Comparison of ENCODE assay signal across 22 cellular contexts in the genomic region with DNA sequence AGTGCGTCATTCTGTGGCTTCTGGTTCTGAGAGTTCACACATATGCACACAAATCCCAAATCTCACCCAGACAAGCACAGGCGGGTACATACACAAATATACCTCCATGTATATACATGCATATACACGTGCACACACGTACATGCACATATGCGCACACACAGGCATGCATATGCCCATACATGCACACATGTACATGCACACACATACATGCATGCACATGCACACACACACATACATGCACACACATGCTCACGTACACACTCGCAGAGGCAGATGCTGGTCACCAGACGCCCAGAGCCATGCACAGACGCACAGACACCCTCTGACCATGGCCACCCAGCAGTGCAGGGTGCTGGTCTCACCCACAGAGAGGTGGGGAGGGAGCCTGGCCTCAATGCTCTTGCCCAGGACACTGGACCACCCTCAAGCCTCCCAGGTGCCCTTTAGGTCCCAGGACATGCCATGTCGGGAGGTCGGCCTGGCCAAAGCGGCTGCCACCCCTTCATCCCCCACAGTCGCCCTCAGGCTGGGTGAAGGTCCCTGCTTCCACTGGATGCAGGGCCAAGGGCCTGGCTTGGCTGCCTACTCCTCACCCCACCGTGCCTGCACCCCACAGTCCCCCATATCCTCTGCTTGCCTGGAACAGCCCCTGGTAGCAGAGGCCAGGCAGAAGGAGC. TPM values are rescaled to one million over a fixed set of nuclear protein-coding genes. Genes with fewer than 3 reads are reported as not detected.
DNase-seq lines count a peak whose midpoint lies in the region; ATAC-seq, FAIRE-seq and TF ChIP-seq lines count a peak whose summit lies in the region.
"Had no signal": no experiment of that assay in that cellular context is flagged by ENCODE, and none has a peak within 500 bp of the region (broad histone marks: within the 10 kb centered on the region; RNA-seq: fewer than 3 reads in every experiment).

No MANE protein-coding gene starts in this region.

- BruUV-seq in K562 (replicated peaks; lab: Mats Ljungman, UMichigan): no TSS peak

- H3K4me1 ChIP-seq in K562 (replicated peaks in 1 of 2; ENCODE audit: control insufficient read depth in 2 of 2, insufficient read depth in 2 of 2, low read length in 2 of 2): peaks cover 0 to 67% of the 10 kb centered on the region in 2 experiments; a peak in 3 of 5 replicates
- H3K4me1 ChIP-seq in lower lobe of right lung: peaks cover 21% of the 10 kb centered on the region
- H3K4me1 ChIP-seq in spleen: peaks cover 4 to 69% (median 35%) of the 10 kb centered on the region in 6 donors

- TF ChIP-seq EP300 in K562 (IDR thresholded peaks at IDR 0.05; ENCODE audit: low read length): no peak

- TF ChIP-seq CTCF in K562 (IDR thresholded peaks at IDR 0.05 in 2 of 3, conservative IDR thresholded peaks at IDR 0.05 in 1 of 3; ENCODE audit: insufficient read depth in 2 of 3, low read depth in 1 of 3, low read length in 3 of 3) (no peak), lower lobe of right lung (IDR thresholded peaks at IDR 0.05) (no peak), spleen (IDR thresholded peaks at IDR 0.05 in 8 of 11, conservative IDR thresholded peaks at IDR 0.05 in 3 of 11) (no peak)

- intact Hi-C loops in K562 (cut with micrococcal nuclease): no loop called here
- intact Hi-C loops in lower lobe of right lung (cut with DNase I): no loop called here
- intact Hi-C loops in spleen (cut with DNase I; ENCODE audit: low total_unique reads): no loop called here

- DNase-seq in H7: peak; percentile 54
- no peak for DNase-seq in K562 (ENCODE audit: extremely low read depth in 1 of 4, low spot score in 3 of 4)
- peak; percentile 32 for DNase-seq in lower lobe of right lung
- DNase-seq in spleen: peak; percentile 74
- DNase-seq in DMS53 treated with DMSO at 0.1 percent for 48 hours (lab: John Stamatoyannopoulos, UW; ENCODE audit: unreplicated experiment): no peak
- DNase-seq in NCI-H146 treated with DMSO at 0.1 percent for 48 hours (lab: John Stamatoyannopoulos, UW; ENCODE audit: unreplicated experiment): no peak
- no peak for DNase-seq in stimulated activated CD4-positive, alpha-beta T cell treated with anti-CD3 and anti-CD28 coated beads, Interleukin-2, amount 100 ng/mL, for 24 hours
- no peak for DNase-seq in hippocampal formation (lab: John Stamatoyannopoulos, UW)
- DNase-seq: GDM1, IMR-90, NCI-H1105, NCI-H1694, NCI-H2081, NCI-H2171, NCI-H526, OCI-M1, Right ventricle myocardium superior had no signal

- no peak overlapping the region for H3K27ac ChIP-seq in K562 (ENCODE audit: extremely low read depth, low read depth, low read length)
- H3K27ac ChIP-seq in lower lobe of right lung: no peak overlapping the region
- H3K27ac ChIP-seq in spleen: no peak overlapping the region
- H3K27ac ChIP-seq: C4-2B had no signal

- TF ChIP-seq RAD21 in K562 (CRISPR knock-in tag; conservative IDR thresholded peaks at IDR 0.05 in 1 of 2, IDR thresholded peaks at IDR 0.05 in 1 of 2): no peak

- H3K9me3 ChIP-seq in K562 (replicated peaks; ENCODE audit: control insufficient read depth, insufficient read depth, low read depth, low read length): no peaks in the 10 kb centered on the region
- H3K9me3 ChIP-seq in lower lobe of right lung: no peaks in the 10 kb centered on the region
- H3K9me3 ChIP-seq in spleen: no peaks in the 10 kb centered on the region

- POLR2A ChIA-PET in K562 (lab: Yijun Ruan, JAX): no interaction called here

- H4K20me1 ChIP-seq in K562 (replicated peaks; ENCODE audit: control insufficient read depth, insufficient read depth, low read length): peaks cover 43% of the 10 kb centered on the region

- ATAC-seq in K562: no peak
- ATAC-seq in lower lobe of right lung: no peak

- no peak for TF ChIP-seq POLR2A in K562 (conservative IDR thresholded peaks at IDR 0.05)
- TF ChIP-seq POLR2A in spleen (IDR thresholded peaks at IDR 0.05): no peak

- H3K9ac ChIP-seq in K562 (ENCODE audit: insufficient read depth in 1 of 2, low read depth in 2 of 2, low read length in 2 of 2): no peak overlapping the region

- peaks cover 3% of the 10 kb centered on the region for H3K9me1 ChIP-seq in K562 (ENCODE audit: control insufficient read depth, insufficient read depth, low read length)

- no peak overlapping the region for H3K4me3 ChIP-seq in H7 (ENCODE audit: insufficient read depth, low read depth, low read length)
- H3K4me3 ChIP-seq in K562: no peak overlapping the region
- no peak overlapping the region for H3K4me3 ChIP-seq in lower lobe of right lung
- no peak overlapping the region for H3K4me3 ChIP-seq in spleen

- no peak overlapping the region for H2AFZ ChIP-seq in K562 (ENCODE audit: low read depth, low read length)

- H3K27me3 ChIP-seq in H7 (ENCODE audit: control insufficient read depth, insufficient read depth, low read length) (no peaks in the 10 kb centered on the region), K562 (ENCODE audit: control insufficient read depth in 2 of 2, insufficient read depth in 2 of 2, low read length in 2 of 2) (peaks cover 0 to 48% of the 10 kb centered on the region in 2 experiments; a peak in 2 of 5 replicates), lower lobe of right lung (ENCODE audit: low read depth) (no peaks in the 10 kb centered on the region), spleen (replicated peaks in 1 of 7) (peaks cover 0 to 62% (median 0%) of the 10 kb centered on the region in 7 donors)

- H3K36me3 ChIP-seq in H7 (replicated peaks; ENCODE audit: control insufficient read depth, insufficient read depth, low read length) (no peaks in the 10 kb centered on the region), K562 (ENCODE audit: control insufficient read depth, insufficient read depth, low read length) (no peaks in the 10 kb centered on the region), lower lobe of right lung (peaks cover 11% of the 10 kb centered on the region), spleen (peaks cover 0 to 44% (median 0%) of the 10 kb centered on the region in 6 donors)

- CTCF ChIA-PET in K562 (lab: Yijun Ruan, JAX; ENCODE audit: low intra/inter-chr PET ratio): no interaction called here

- no peak overlapping the region for H3K4me2 ChIP-seq in K562 (ENCODE audit: insufficient read depth, low read length)

- H3K79me2 ChIP-seq in K562 (ENCODE audit: control insufficient read depth, insufficient read depth, low read length): no peaks in the 10 kb centered on the region

- in situ Hi-C loops in K562 (cut with MboI): no loop called here

- FAIRE-seq in K562 (lab: Jason Lieb, UNC): no peak
- FAIRE-seq: A204.1, GM18507, H54 had no signal

- 11% methylated on average over 14 of the region's 14 CpGs for WGBS in K562 (ENCODE audit: insufficient coverage, low coverage, missing lambda C conversion rate)
- 89 to 93% (median 91%) methylated on average over 6 to 14 of the region's 14 CpGs for WGBS in spleen, 5 donors

RNA-seq across cellular contexts. Expression of a gene that starts 9.5 kb away (rescaled TPM):
- total RNA-seq in H7 (2014; rRNA removed; shearing (Covaris generic)): 1.7 and 2.7 TPM in 2 replicates
- total RNA-seq in K562 (2011; cell fraction: chromatin; rRNA removed; ENCODE audit: low replicate concordance): 2.6 and 6.2 TPM in 2 replicates
- 1.4 and 3.5 TPM in 2 replicates for total RNA-seq in K562 (2011; cell fraction: nucleolus; rRNA removed)
- total RNA-seq in K562 (2011; cell fraction: nucleoplasm; rRNA removed): 2.0 and 5.0 TPM in 2 replicates
- total RNA-seq in K562 (2014; rRNA removed): 0.18 and 0.29 TPM in 2 replicates
- total RNA-seq in K562 (2014; rRNA removed; fragmentation: Illumina TruSeq; extraction: Trizol): 0.22 and 0.33 TPM in 2 replicates
- total RNA-seq in K562 (2015; rRNA removed; fragmentation: Illumina TruSeq; extraction: Trizol): 0.14 TPM in 1 of 2 replicates, not detected in the other
- total RNA-seq in K562 (2021): 0.83 and 2.0 TPM in 2 replicates
- polyA plus RNA-seq in K562 (2011; rRNA removed): 2.0 and 4.4 TPM in 2 replicates
- 1.8 and 2.8 TPM in 2 replicates for polyA plus RNA-seq in K562 (2011; cell fraction: cytosol; rRNA removed)
- 3.9 and 5.9 TPM in 2 replicates for polyA plus RNA-seq in K562 (2011; cell fraction: nucleus; rRNA removed)
- polyA plus RNA-seq in K562 (2012): 1.7 and 1.8 TPM in 2 replicates
- polyA plus RNA-seq in K562 (2014; fragmentation: Illumina TruSeq; extraction: Trizol): 0.86 and 1.7 TPM in 2 replicates
- not detected for polyA plus RNA-seq in K562 (2014; fragmentation: Nextera tagmentation; extraction: Ambion mirVana)
- 0.50 and 1.0 TPM in 2 replicates for polyA plus RNA-seq in K562 (2014; rRNA removed)
- polyA minus RNA-seq in K562 (2011; rRNA and poly(A)+ RNA removed): 0.81 and 1.4 TPM in 2 replicates
- 2.7 and 4.1 TPM in 2 replicates for polyA minus RNA-seq in K562 (2011; cell fraction: cytosol; rRNA and poly(A)+ RNA removed)
- polyA minus RNA-seq in K562 (2011; cell fraction: nucleus; rRNA and poly(A)+ RNA removed): 0.78 and 1.1 TPM in 2 replicates
- total RNA-seq in lower lobe of right lung: 8.9 TPM
- 10 to 100 TPM in 1 of 7 donors, 1 to 10 TPM in 6; 1.4 to 18.4 (median 3.1) TPM for total RNA-seq in spleen
- 1 to 10 TPM in 1 of 3 donors, under 1 TPM in 2; 0.38 to 3.2 (median 0.87) TPM for polyA plus RNA-seq in spleen

RNA-seq across cellular contexts. Expression of a gene that starts 22.5 kb away (rescaled TPM):
- total RNA-seq in H7 (2014; rRNA removed; shearing (Covaris generic)): not detected in 2 replicates
- not detected in 2 replicates for total RNA-seq in K562 (2011; cell fraction: chromatin; rRNA removed; ENCODE audit: low replicate concordance)
- total RNA-seq in K562 (2011; cell fraction: nucleolus; rRNA removed): not detected in 2 replicates
- total RNA-seq in K562 (2011; cell fraction: nucleoplasm; rRNA removed): not detected in 2 replicates
- total RNA-seq in K562 (2014; rRNA removed) (not detected in 2 replicates), K562 (2014; rRNA removed; fragmentation: Illumina TruSeq; extraction: Trizol) (not detected in 2 replicates), K562 (2015; rRNA removed; fragmentation: Illumina TruSeq; extraction: Trizol) (not detected in 2 replicates), K562 (2021) (not detected in 2 replicates), lower lobe of right lung (not detected), spleen (not detected)
- polyA plus RNA-seq in K562 (2011; rRNA removed) (not detected in 2 replicates), K562 (2014; fragmentation: Illumina TruSeq; extraction: Trizol) (not detected in 2 replicates), K562 (2014; fragmentation: Nextera tagmentation; extraction: Ambion mirVana) (not detected), K562 (2014; rRNA removed) (not detected in 2 replicates), spleen (not detected)
- polyA plus RNA-seq in K562 (2011; cell fraction: cytosol; rRNA removed): not detected in 2 replicates
- not detected in 2 replicates for polyA plus RNA-seq in K562 (2011; cell fraction: nucleus; rRNA removed)
- polyA plus RNA-seq in K562 (2012): not detected in 2 replicates
- not detected in 2 replicates for polyA minus RNA-seq in K562 (2011; rRNA and poly(A)+ RNA removed)
- polyA minus RNA-seq in K562 (2011; cell fraction: cytosol; rRNA and poly(A)+ RNA removed): not detected in 2 replicates
- not detected in 2 replicates for polyA minus RNA-seq in K562 (2011; cell fraction: nucleus; rRNA and poly(A)+ RNA removed)
- total RNA-seq: IMR-90, Right ventricle myocardium superior, SK-MEL-5 had no signal
- polyA plus RNA-seq: IMR-90 had no signal

RNA-seq across cellular contexts. Expression of a gene that starts 35.5 kb away (rescaled TPM):
- total RNA-seq in H7 (2014; rRNA removed; shearing (Covaris generic)): not detected in 2 replicates
- total RNA-seq in K562 (2011; cell fraction: chromatin; rRNA removed; ENCODE audit: low replicate concordance): not detected in 2 replicates
- not detected in 2 replicates for total RNA-seq in K562 (2011; cell fraction: nucleolus; rRNA removed)
- not detected in 2 replicates for total RNA-seq in K562 (2011; cell fraction: nucleoplasm; rRNA removed)
- total RNA-seq in K562 (2014; rRNA removed) (not detected in 2 replicates), K562 (2014; rRNA removed; fragmentation: Illumina TruSeq; extraction: Trizol) (not detected in 2 replicates), K562 (2015; rRNA removed; fragmentation: Illumina TruSeq; extraction: Trizol) (not detected in 2 replicates), K562 (2021) (not detected in 2 replicates), lower lobe of right lung (not detected), spleen (not detected)
- polyA plus RNA-seq in K562 (2011; rRNA removed) (not detected in 2 replicates), K562 (2014; fragmentation: Illumina TruSeq; extraction: Trizol) (not detected in 2 replicates), K562 (2014; fragmentation: Nextera tagmentation; extraction: Ambion mirVana) (not detected), K562 (2014; rRNA removed) (not detected in 2 replicates), spleen (not detected)
- not detected in 2 replicates for polyA plus RNA-seq in K562 (2011; cell fraction: cytosol; rRNA removed)
- polyA plus RNA-seq in K562 (2011; cell fraction: nucleus; rRNA removed): not detected in 2 replicates
- not detected in 2 replicates for polyA plus RNA-seq in K562 (2012)
- polyA minus RNA-seq in K562 (2011; rRNA and poly(A)+ RNA removed): not detected in 2 replicates
- not detected in 2 replicates for polyA minus RNA-seq in K562 (2011; cell fraction: cytosol; rRNA and poly(A)+ RNA removed)
- polyA minus RNA-seq in K562 (2011; cell fraction: nucleus; rRNA and poly(A)+ RNA removed): not detected in 2 replicates
- total RNA-seq: IMR-90, Right ventricle myocardium superior had no signal
- polyA plus RNA-seq: IMR-90 had no signal

RNA-seq across cellular contexts. Expression of a gene that starts 45.7 kb away (rescaled TPM):
- not detected in 2 replicates for total RNA-seq in H7 (2014; rRNA removed; shearing (Covaris generic))
- total RNA-seq in K562 (2011; cell fraction: chromatin; rRNA removed; ENCODE audit: low replicate concordance): not detected in 2 replicates
- total RNA-seq in K562 (2011; cell fraction: nucleolus; rRNA removed): not detected in 2 replicates
- not detected in 2 replicates for total RNA-seq in K562 (2011; cell fraction: nucleoplasm; rRNA removed)
- not detected in 2 replicates for total RNA-seq in K562 (2014; rRNA removed)
- not detected in 2 replicates for total RNA-seq in K562 (2014; rRNA removed; fragmentation: Illumina TruSeq; extraction: Trizol)
- total RNA-seq in K562 (2015; rRNA removed; fragmentation: Illumina TruSeq; extraction: Trizol): not detected in 2 replicates
- not detected in 2 replicates for total RNA-seq in K562 (2021)
- polyA plus RNA-seq in K562 (2011; rRNA removed): not detected in 2 replicates
- not detected in 2 replicates for polyA plus RNA-seq in K562 (2011; cell fraction: cytosol; rRNA removed)
- not detected in 2 replicates for polyA plus RNA-seq in K562 (2011; cell fraction: nucleus; rRNA removed)
- polyA plus RNA-seq in K562 (2012): not detected in 2 replicates
- not detected in 2 replicates for polyA plus RNA-seq in K562 (2014; fragmentation: Illumina TruSeq; extraction: Trizol)
- polyA plus RNA-seq in K562 (2014; fragmentation: Nextera tagmentation; extraction: Ambion mirVana): not detected
- not detected in 2 replicates for polyA plus RNA-seq in K562 (2014; rRNA removed)
- polyA minus RNA-seq in K562 (2011; rRNA and poly(A)+ RNA removed): not detected in 2 replicates
- not detected in 2 replicates for polyA minus RNA-seq in K562 (2011; cell fraction: cytosol; rRNA and poly(A)+ RNA removed)
- polyA minus RNA-seq in K562 (2011; cell fraction: nucleus; rRNA and poly(A)+ RNA removed): not detected in 2 replicates
- not detected for total RNA-seq in lower lobe of right lung
- not detected for total RNA-seq in spleen
- polyA plus RNA-seq in spleen: not detected
- total RNA-seq: IMR-90, Right ventricle myocardium superior, SK-MEL-5 had no signal
- polyA plus RNA-seq: IMR-90 had no signal

RNA-seq across cellular contexts. Expression of a gene that starts 59.3 kb away (rescaled TPM):
- not detected in 2 replicates for total RNA-seq in H7 (2014; rRNA removed; shearing (Covaris generic))
- not detected in 2 replicates for total RNA-seq in K562 (2011; cell fraction: chromatin; rRNA removed; ENCODE audit: low replicate concordance)
- total RNA-seq in K562 (2011; cell fraction: nucleolus; rRNA removed): not detected in 2 replicates
- total RNA-seq in K562 (2011; cell fraction: nucleoplasm; rRNA removed): not detected in 2 replicates
- not detected in 2 replicates for total RNA-seq in K562 (2014; rRNA removed)
- not detected in 2 replicates for total RNA-seq in K562 (2014; rRNA removed; fragmentation: Illumina TruSeq; extraction: Trizol)
- total RNA-seq in K562 (2015; rRNA removed; fragmentation: Illumina TruSeq; extraction: Trizol): not detected in 2 replicates
- not detected in 2 replicates for total RNA-seq in K562 (2021)
- polyA plus RNA-seq in K562 (2011; rRNA removed): not detected in 2 replicates
- not detected in 2 replicates for polyA plus RNA-seq in K562 (2011; cell fraction: cytosol; rRNA removed)
- polyA plus RNA-seq in K562 (2011; cell fraction: nucleus; rRNA removed): not detected in 2 replicates
- polyA plus RNA-seq in K562 (2012): not detected in 2 replicates
- not detected in 2 replicates for polyA plus RNA-seq in K562 (2014; fragmentation: Illumina TruSeq; extraction: Trizol)
- polyA plus RNA-seq in K562 (2014; fragmentation: Nextera tagmentation; extraction: Ambion mirVana): not detected
- not detected in 2 replicates for polyA plus RNA-seq in K562 (2014; rRNA removed)
- polyA minus RNA-seq in K562 (2011; rRNA and poly(A)+ RNA removed): not detected in 2 replicates
- not detected in 2 replicates for polyA minus RNA-seq in K562 (2011; cell fraction: cytosol; rRNA and poly(A)+ RNA removed)
- polyA minus RNA-seq in K562 (2011; cell fraction: nucleus; rRNA and poly(A)+ RNA removed): not detected in 2 replicates
- not detected for total RNA-seq in lower lobe of right lung
- not detected for total RNA-seq in spleen
- polyA plus RNA-seq in spleen: not detected
- total RNA-seq: IMR-90, Right ventricle myocardium superior, SK-MEL-5 had no signal
- polyA plus RNA-seq: IMR-90 had no signal

Comparison
In these comparisons a context has a peak if more than half of its experiments do, and no peak if none do; other contexts are left out.
1. DNase-seq: peak in H7 (single experiment), lower lobe of right lung (single experiment) and spleen (single experiment); none in K562 (0 of 4), DMS53 treated with DMSO at 0.1 percent for 48 hours (single experiment), NCI-H146 treated with DMSO at 0.1 percent for 48 hours (single experiment), stimulated activated CD4-positive, alpha-beta T cell treated with anti-CD3 and anti-CD28 coated beads, Interleukin-2, amount 100 ng/mL, for 24 hours (0 of 2) and hippocampal formation (0 of 2).